Comparison of ENCODE assay signal across 8 cellular contexts in the genomic region with DNA sequence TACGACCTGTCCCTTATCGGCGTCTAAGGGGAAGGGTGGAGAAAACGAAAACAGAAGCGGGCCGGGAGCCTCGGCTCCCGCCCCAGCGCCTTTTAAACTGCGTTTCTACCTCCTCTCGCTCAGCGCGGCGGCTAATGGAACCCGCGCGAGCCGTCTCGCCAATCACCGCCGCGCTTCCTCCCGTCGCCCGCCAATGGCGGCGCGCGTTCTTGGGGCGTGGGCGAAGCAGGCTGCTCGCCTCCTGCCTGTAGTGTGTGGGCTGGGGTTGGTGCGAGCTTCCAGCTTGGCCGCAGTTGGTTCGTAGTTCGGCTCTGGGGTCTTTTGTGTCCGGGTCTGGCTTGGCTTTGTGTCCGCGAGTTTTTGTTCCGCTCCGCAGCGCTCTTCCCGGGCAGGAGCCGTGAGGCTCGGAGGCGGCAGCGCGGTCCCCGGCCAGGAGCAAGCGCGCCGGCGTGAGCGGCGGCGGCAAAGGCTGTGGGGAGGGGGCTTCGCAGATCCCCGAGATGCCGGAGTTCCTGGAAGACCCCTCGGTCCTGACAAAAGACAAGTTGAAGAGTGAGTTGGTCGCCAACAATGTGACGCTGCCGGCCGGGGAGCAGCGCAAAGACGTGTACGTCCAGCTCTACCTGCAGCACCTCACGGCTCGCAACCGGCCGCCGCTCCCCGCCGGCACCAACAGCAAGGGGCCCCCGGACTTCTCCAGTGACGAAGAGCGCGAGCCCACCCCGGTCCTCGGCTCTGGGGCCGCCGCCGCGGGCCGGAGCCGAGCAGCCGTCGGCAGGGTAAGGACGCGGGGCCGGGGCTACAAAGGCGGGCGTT. TPM values are rescaled to one million over a fixed set of nuclear protein-coding genes. Genes with fewer than 3 reads are reported as not detected.
DNase-seq lines count a peak whose midpoint lies in the region; FAIRE-seq and TF ChIP-seq lines count a peak whose summit lies in the region.

TMPO (plus strand) TSS at position 223 of the 816 bp plus-strand sequence; CDS start at position 501, 278 bp downstream.

- H3K4me3 ChIP-seq in DOHH2 (ENCODE audit: low read length) (peak within 1 kb of the TSS; percentile 81), GM23248 (peak within 1 kb of the TSS; percentile 96), Karpas-422 (ENCODE audit: low read length) (peak within 1 kb of the TSS; percentile 88), esophagus (ENCODE audit: low read depth in 1 of 2, low read length in 2 of 2) (peak within 1 kb of the TSS; percentile 85 to 95), muscle layer of duodenum (ENCODE audit: low read depth in 1 of 2, low read length in 2 of 2) (peak within 1 kb of the TSS; percentile 95 to 100)

- peak; percentile 33 for FAIRE-seq in RCC 7860 (lab: Jason Lieb, UNC)

- H4K20me1 ChIP-seq in DOHH2 (ENCODE audit: control insufficient read depth, insufficient read depth, low read depth, low read length) = peaks cover 3% of the 10 kb centered on the region; the same call in 1 of the 2 replicates
- no peaks in the 10 kb centered on the region for H4K20me1 ChIP-seq in GM23248 (ENCODE audit: insufficient read depth)
- H4K20me1 ChIP-seq in Karpas-422 (ENCODE audit: insufficient read depth, low read depth, low read length) = peaks cover 11% of the 10 kb centered on the region

- DNase-seq in GM23248 (peak; percentile 97), Karpas-422 (peak; percentile 98), RCC 7860 (ENCODE audit: low spot score) (peak; percentile 82)
- peak; percentile 98 for DNase-seq in activated T-cell treated with anti-CD3 and anti-CD28 coated beads, Interleukin-2, amount 50 U/mL, for 48 hours
- DNase-seq in stimulated activated CD8-positive, alpha-beta memory T cell treated with anti-CD3 and anti-CD28 coated beads, Interleukin-7, amount 100 ng/mL, for 24 hours (ENCODE audit: low read depth) = peak; percentile 86

- H3K27me3 ChIP-seq in DOHH2 (ENCODE audit: control insufficient read depth, low read length) (no peaks in the 10 kb centered on the region), GM23248 (replicated peaks; ENCODE audit: insufficient read depth) (no peaks in the 10 kb centered on the region), Karpas-422 (ENCODE audit: low read length) (no peaks in the 10 kb centered on the region), esophagus (ENCODE audit: control insufficient read depth in 1 of 2, insufficient read depth in 2 of 2, low read length in 2 of 2) (no peaks in the 10 kb centered on the region), muscle layer of duodenum (ENCODE audit: low read depth, low read length) (no peaks in the 10 kb centered on the region)

- H3K9me3 ChIP-seq in DOHH2 (ENCODE audit: control insufficient read depth, insufficient read depth, low read length) (no peaks in the 10 kb centered on the region), GM23248 (ENCODE audit: low read depth) (no peaks in the 10 kb centered on the region), Karpas-422 (ENCODE audit: low read length) (no peaks in the 10 kb centered on the region), esophagus (ENCODE audit: control insufficient read depth in 2 of 2, insufficient read depth in 1 of 2, low read depth in 1 of 2, low read length in 1 of 2) (no peaks in the 10 kb centered on the region), muscle layer of duodenum (ENCODE audit: control insufficient read depth in 1 of 2, low read length in 2 of 2) (no peaks in the 10 kb centered on the region)

- H3K9me2 ChIP-seq in DOHH2 (replicated peaks; ENCODE audit: control insufficient read depth, low read length) (no peaks in the 10 kb centered on the region), GM23248 (ENCODE audit: insufficient read depth) (no peaks in the 10 kb centered on the region), Karpas-422 (replicated peaks; ENCODE audit: insufficient read depth, low read length) (no peaks in the 10 kb centered on the region)

- WGBS in GM23248 (ENCODE audit: low coverage in 1 of 2, low lambda C conversion rate in 2 of 2, missing lambda C conversion rate in 2 of 2), 2 experiments = 1% methylated on average over 71 to 76 of the region's 93 CpGs
- 0 to 1% methylated on average over 88 to 93 of the region's 93 CpGs for WGBS in esophagus, 2 donors

- H3K36me3 ChIP-seq in DOHH2 (ENCODE audit: control insufficient read depth, low read length) = peaks cover 73% of the 10 kb centered on the region
- no peaks in the 10 kb centered on the region for H3K36me3 ChIP-seq in GM23248 (ENCODE audit: low read depth)
- H3K36me3 ChIP-seq in Karpas-422 (ENCODE audit: insufficient read depth, low read length) = peaks cover 8% of the 10 kb centered on the region
- no peaks in the 10 kb centered on the region for H3K36me3 ChIP-seq in esophagus (ENCODE audit: control insufficient read depth in 2 of 2, insufficient read depth in 2 of 2, low read length in 1 of 2)
- H3K36me3 ChIP-seq in muscle layer of duodenum (ENCODE audit: control insufficient read depth in 1 of 2, insufficient read depth in 2 of 2, low read length in 2 of 2) = no peaks in the 10 kb centered on the region

- peaks cover 5% of the 10 kb centered on the region for H3F3A ChIP-seq in DOHH2 (ENCODE audit: control insufficient read depth, insufficient read depth)
- peaks cover 14% of the 10 kb centered on the region for H3F3A ChIP-seq in GM23248 (ENCODE audit: insufficient read depth)

- H3K9ac ChIP-seq in GM23248 (peak within 1 kb of the TSS; percentile 94), Karpas-422 (ENCODE audit: low read length) (peak within 1 kb of the TSS; percentile 99)

- peak within 1 kb of the TSS; percentile 80 for H3K4me2 ChIP-seq in DOHH2 (ENCODE audit: low read length)
- H3K4me2 ChIP-seq in GM23248 (ENCODE audit: unreplicated experiment) = peak within 1 kb of the TSS; percentile 98
- peak within 1 kb of the TSS; percentile 86 for H3K4me2 ChIP-seq in Karpas-422 (ENCODE audit: low read depth, low read length, poor library complexity, severe bottlenecking)

- H3K4me1 ChIP-seq in DOHH2 (ENCODE audit: control insufficient read depth, low read length) (peaks cover 37% of the 10 kb centered on the region), GM23248 (ENCODE audit: insufficient read depth) (peaks cover 10% of the 10 kb centered on the region; the same call in 1 of the 2 replicates), Karpas-422 (ENCODE audit: low read length) (peaks cover 50% of the 10 kb centered on the region), esophagus (ENCODE audit: control insufficient read depth in 2 of 2, insufficient read depth in 2 of 2, low read length in 1 of 2) (no peaks in the 10 kb centered on the region), muscle layer of duodenum (ENCODE audit: control insufficient read depth in 1 of 2, insufficient read depth in 2 of 2, low read length in 2 of 2) (peaks cover 0 to 17% of the 10 kb centered on the region in 2 donors)

- no peak for TF ChIP-seq CTCF in DOHH2 (IDR thresholded peaks at IDR 0.05; ENCODE audit: low read depth, low read length, poor library complexity, severe bottlenecking)

- in situ Hi-C loops in GM23248 (cut with MboI) = no loop called here

- peaks cover 78% of the 10 kb centered on the region for H3K79me2 ChIP-seq in DOHH2 (ENCODE audit: control insufficient read depth, low read length)
- H3K79me2 ChIP-seq in GM23248 (ENCODE audit: insufficient read depth) = peaks cover 65% of the 10 kb centered on the region
- peaks cover 60% of the 10 kb centered on the region for H3K79me2 ChIP-seq in Karpas-422 (ENCODE audit: low read length)

- peak within 1 kb of the TSS; percentile 98 for H3K27ac ChIP-seq in DOHH2 (ENCODE audit: low read depth, low read length)
- peak within 1 kb of the TSS; percentile 78 for H3K27ac ChIP-seq in GM23248
- peak within 1 kb of the TSS; percentile 94 for H3K27ac ChIP-seq in Karpas-422 (ENCODE audit: low read length)
- H3K27ac ChIP-seq in esophagus (ENCODE audit: low read depth in 2 of 2, low read length in 1 of 2) = peak within 1 kb of the TSS; percentile 98 to 99
- peak within 1 kb of the TSS; percentile 99 for H3K27ac ChIP-seq in muscle layer of duodenum (ENCODE audit: low read length)

- H2AFZ ChIP-seq in GM23248 = peak within 1 kb of the TSS; percentile 97
- H2AFZ ChIP-seq in Karpas-422 (ENCODE audit: low read length) = peak within 1 kb of the TSS; percentile 82; the same call in 1 of the 2 replicates

RNA-seq across cellular contexts. Expression of gene TMPO, which starts in this region (rescaled TPM):
- 67.5 and 68.3 TPM in 2 replicates for total RNA-seq in GM23248 (2014; rRNA removed; shearing (Covaris generic))
- 29.8 and 30.0 TPM in 2 replicates for polyA plus RNA-seq in GM23248 (2016; fragmentation: Nextera tagmentation; extraction: Ambion mirVana)
- 116 and 138 TPM in 2 replicates for total RNA-seq in Karpas-422 (2014; rRNA removed; shearing (Covaris generic); ENCODE audit: low replicate concordance)
- 10 to 100 TPM; 29.1 to 34.5 TPM for polyA plus RNA-seq in esophagus

Comparison
In these comparisons a context has a peak if more than half of its experiments do, and no peak if none do; other contexts are left out.
1. Peak in every context shown above with its lines: DNase-seq, H3K4me3 ChIP-seq and H3K27ac ChIP-seq.